9 cellular contexts compared by ENCODE assay signal in the genomic region with DNA sequence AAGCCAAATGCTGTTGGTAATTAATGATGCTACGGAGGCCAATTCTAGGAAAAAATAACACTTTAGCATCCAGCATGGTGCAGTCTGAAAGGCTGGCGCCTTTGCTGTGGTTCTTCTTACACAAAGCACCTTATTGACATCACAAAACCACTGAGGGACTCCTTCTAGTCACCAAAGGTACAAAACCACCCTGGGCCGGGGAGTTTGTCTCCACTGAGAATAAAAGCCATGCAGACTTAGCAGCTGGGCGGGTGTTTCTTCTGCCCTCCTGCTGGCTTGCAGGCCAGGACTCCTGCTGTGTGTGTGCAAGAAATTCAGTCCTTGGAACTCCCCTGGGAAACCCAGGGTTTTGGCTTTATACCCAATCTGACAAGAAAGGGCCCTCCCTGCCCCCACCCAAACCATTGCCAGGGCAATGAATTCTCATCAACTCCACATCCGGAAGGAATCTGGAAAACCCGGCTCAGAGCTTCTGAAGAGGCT.
DNase-seq lines count a peak whose midpoint lies in the region; ATAC-seq and TF ChIP-seq lines count a peak whose summit lies in the region.
"Had no signal": no experiment of that assay in that cellular context is flagged by ENCODE, and none has a peak within 500 bp of the region (broad histone marks: within the 10 kb centered on the region; RNA-seq: fewer than 3 reads in every experiment).

No MANE protein-coding gene starts in this region.

- TF ChIP-seq CTCF in psoas muscle (IDR thresholded peaks at IDR 0.05), result no peak

- ATAC-seq in psoas muscle (peak in 2 of 4 donors; percentile 38 to 61), HG03135 (IDR thresholded peaks at IDR 0.05; ENCODE audit: unreplicated experiment) (no peak)

- in situ Hi-C loops in G401 (cut with HindIII; ENCODE audit: low sequenced_read_pairs), result no loop called here

- H3K36me3 ChIP-seq in psoas muscle (ENCODE audit: insufficient read depth in 1 of 2, low read depth in 1 of 2) (no peaks in the 10 kb centered on the region), Karpas-422 (ENCODE audit: insufficient read depth, low read length) (peaks cover 22% of the 10 kb centered on the region)

- no peak overlapping the region for H2AFZ ChIP-seq in Karpas-422 (ENCODE audit: low read length)

- H3K79me2 ChIP-seq in Karpas-422 (ENCODE audit: low read length), result no peaks in the 10 kb centered on the region

- H3K4me1 ChIP-seq in psoas muscle (no peaks in the 10 kb centered on the region), Karpas-422 (ENCODE audit: low read length) (0 out of 2 replicates have a peak, but pooled peaks cover 3% of the 10 kb centered on the region)

- H3K9me2 ChIP-seq in Karpas-422 (replicated peaks; ENCODE audit: insufficient read depth, low read length), result no peaks in the 10 kb centered on the region

- intact Hi-C loops in psoas muscle (cut with DNase I), result no loop called here

- H3K9ac ChIP-seq in Karpas-422 (ENCODE audit: low read length), result no peak overlapping the region

- H3K27me3 ChIP-seq in psoas muscle (ENCODE audit: insufficient read depth in 3 of 3, low read length in 2 of 3) (no peaks in the 10 kb centered on the region), Karpas-422 (ENCODE audit: low read length) (no peaks in the 10 kb centered on the region)

- no peak overlapping the region for H3K4me3 ChIP-seq in psoas muscle
- H3K4me3 ChIP-seq in Karpas-422 (ENCODE audit: low read length), result no peak overlapping the region

- H3K9me3 ChIP-seq in psoas muscle, result no peaks in the 10 kb centered on the region
- no peaks in the 10 kb centered on the region for H3K9me3 ChIP-seq in Karpas-422 (ENCODE audit: low read length)

- DNase-seq in Daoy (ENCODE audit: low read depth) (peak; percentile 42), NCI-H524 treated with DMSO at 0.1 percent for 48 hours (lab: John Stamatoyannopoulos, UW) (peak; percentile 72), epithelial cell of prostate (ENCODE audit: low read depth, low spot score) (no peak), psoas muscle (peak; percentile 63 to 78), GDM1 (lab: John Stamatoyannopoulos, UW) (no peak), Karpas-422 (no peak), G401 (ENCODE audit: low spot score) (no peak)
- DNase-seq: Kasumi-1 had no signal

- WGBS in psoas muscle, 3 donors, result 25 to 26% (median 26%) methylated on average over 6 of the region's 6 CpGs

- no peak overlapping the region for H3K4me2 ChIP-seq in Karpas-422 (ENCODE audit: low read depth, low read length, poor library complexity, severe bottlenecking)

- H3K27ac ChIP-seq in epithelial cell of prostate, result peak overlapping the region; percentile 12
- no peak overlapping the region for H3K27ac ChIP-seq in psoas muscle
- H3K27ac ChIP-seq in Karpas-422 (ENCODE audit: low read length), result no peak overlapping the region

- H4K20me1 ChIP-seq in Karpas-422 (ENCODE audit: insufficient read depth, low read depth, low read length), result no peaks in the 10 kb centered on the region

Comparison
In these comparisons a context has a peak if more than half of its experiments do, and no peak if none do; other contexts are left out.
1. DNase-seq: peak in Daoy (single experiment), NCI-H524 treated with DMSO at 0.1 percent for 48 hours (single experiment) and psoas muscle (2 of 2); none in epithelial cell of prostate (single experiment), GDM1 (single experiment), Karpas-422 (single experiment) and G401 (single experiment).